In genomic region chr11:120116966-120117365, GRCh38 we compare ENCODE assay signal across 24 cellular contexts. TPM values are rescaled to one million over a fixed set of nuclear protein-coding genes. Genes with fewer than 3 reads are reported as not detected.
"Had no signal": no experiment of that assay in that cellular context is flagged by ENCODE, and none has a peak within 500 bp of the region (broad histone marks: within the 10 kb centered on the region; RNA-seq: fewer than 3 reads in every experiment).

No MANE protein-coding gene starts in this region.

- H3K4me3 ChIP-seq: MG63, SJSA1, SK-N-MC had no signal

- DNase-seq: IMR-90, Karpas-422, KG1, MG63, NCI-H1092, NCI-H1105 treated with DMSO at 0.1 percent for 48 hours, NCI-H1417 treated with DMSO at 0.1 percent for 48 hours, NCI-H146, NCI-H1694 treated with DMSO at 0.1 percent for 48 hours, NCI-H1930, NCI-H2081, NCI-H2107, NCI-H2227 treated with DMSO at 0.1 percent for 48 hours, NCI-H510A, NCI-H524 treated with DMSO at 0.1 percent for 48 hours, NCI-H69, NCI-H774, RPMI8226, SIG-M5, SW 1271 had no signal

- H3K4me1 ChIP-seq: SJSA1 had no signal

- H3K9me3 ChIP-seq: MG63, SJSA1 had no signal

- H3K27me3 ChIP-seq: MG63, SJSA1 had no signal

- H3K27ac ChIP-seq: SJSA1, SK-N-MC had no signal

- ATAC-seq: HepG2 had no signal

- H3K36me3 ChIP-seq: MG63, SJSA1 had no signal

RNA-seq across cellular contexts. Expression of gene TRIM29, which starts 20.9 kb away (rescaled TPM):
- total RNA-seq: HT1080, IMR-90, SJSA1 had no signal
- polyA plus RNA-seq: IMR-90 had no signal
